ENCODE assay signal across 2 cellular contexts in the genomic region with DNA sequence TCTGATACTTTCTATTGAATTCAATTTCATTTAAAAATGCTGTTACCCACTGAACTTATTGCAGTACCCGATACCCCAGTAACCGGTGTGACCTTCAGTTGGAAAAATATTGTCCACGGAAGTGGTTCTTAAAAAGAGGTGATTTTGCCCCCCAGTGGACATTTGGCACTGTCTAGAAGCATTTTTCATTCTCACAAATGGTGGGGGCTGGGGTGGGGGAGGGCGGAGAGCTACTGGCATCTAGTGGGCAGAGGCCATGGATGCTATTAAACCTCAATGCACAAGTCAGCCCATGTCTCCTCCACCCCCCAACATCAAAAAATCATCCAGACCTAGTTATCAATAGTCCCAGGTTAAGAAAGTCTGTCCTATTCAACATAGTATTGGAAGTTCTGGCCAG.
TF ChIP-seq lines count a peak whose summit lies in the region.

No MANE protein-coding gene starts in this region.

TF ChIP-seq in HEK293, 187 proteins besides CTCF, POLR2A, EP300 and RAD21:
- TF ChIP-seq ZNF214 (tag by site-specific recombination; IDR thresholded peaks at IDR 0.05; ENCODE audit: borderline replicate concordance) (no peak), KLF1 (tag by site-specific recombination; IDR thresholded peaks at IDR 0.05) (no peak), KLF9 (tag by site-specific recombination; IDR thresholded peaks at IDR 0.05; ENCODE audit: low read depth) (no peak), ZNF211 (tag by site-specific recombination; IDR thresholded peaks at IDR 0.05; ENCODE audit: low read depth) (no peak), SP3 (tag by site-specific recombination; IDR thresholded peaks at IDR 0.05) (no peak)
- TF ChIP-seq, protein P1, sequence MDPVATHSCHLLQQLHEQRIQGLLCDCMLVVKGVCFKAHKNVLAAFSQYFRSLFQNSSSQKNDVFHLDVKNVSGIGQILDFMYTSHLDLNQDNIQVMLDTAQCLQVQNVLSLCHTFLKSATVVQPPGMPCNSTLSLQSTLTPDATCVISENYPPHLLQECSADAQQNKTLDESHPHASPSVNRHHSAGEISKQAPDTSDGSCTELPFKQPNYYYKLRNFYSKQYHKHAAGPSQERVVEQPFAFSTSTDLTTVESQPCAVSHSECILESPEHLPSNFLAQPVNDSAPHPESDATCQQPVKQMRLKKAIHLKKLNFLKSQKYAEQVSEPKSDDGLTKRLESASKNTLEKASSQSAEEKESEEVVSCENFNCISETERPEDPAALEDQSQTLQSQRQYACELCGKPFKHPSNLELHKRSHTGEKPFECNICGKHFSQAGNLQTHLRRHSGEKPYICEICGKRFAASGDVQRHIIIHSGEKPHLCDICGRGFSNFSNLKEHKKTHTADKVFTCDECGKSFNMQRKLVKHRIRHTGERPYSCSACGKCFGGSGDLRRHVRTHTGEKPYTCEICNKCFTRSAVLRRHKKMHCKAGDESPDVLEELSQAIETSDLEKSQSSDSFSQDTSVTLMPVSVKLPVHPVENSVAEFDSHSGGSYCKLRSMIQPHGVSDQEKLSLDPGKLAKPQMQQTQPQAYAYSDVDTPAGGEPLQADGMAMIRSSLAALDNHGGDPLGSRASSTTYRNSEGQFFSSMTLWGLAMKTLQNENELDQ (tag by site-specific recombination; IDR thresholded peaks at IDR 0.05; ENCODE audit: low read depth): no peak
TF ChIP-seq in HEK293: peak in this region for 0.

TF ChIP-seq in SK-N-SH, 30 proteins besides CTCF, POLR2A, EP300 and RAD21:
- TF ChIP-seq, protein P2, sequence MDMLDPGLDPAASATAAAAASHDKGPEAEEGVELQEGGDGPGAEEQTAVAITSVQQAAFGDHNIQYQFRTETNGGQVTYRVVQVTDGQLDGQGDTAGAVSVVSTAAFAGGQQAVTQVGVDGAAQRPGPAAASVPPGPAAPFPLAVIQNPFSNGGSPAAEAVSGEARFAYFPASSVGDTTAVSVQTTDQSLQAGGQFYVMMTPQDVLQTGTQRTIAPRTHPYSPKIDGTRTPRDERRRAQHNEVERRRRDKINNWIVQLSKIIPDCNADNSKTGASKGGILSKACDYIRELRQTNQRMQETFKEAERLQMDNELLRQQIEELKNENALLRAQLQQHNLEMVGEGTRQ (IDR thresholded peaks at IDR 0.05; ENCODE audit: borderline replicate concordance, low read depth, low read length): no peak
- TF ChIP-seq ELF1 (IDR thresholded peaks at IDR 0.05) (no peak), FOXM1 (IDR thresholded peaks at IDR 0.05; ENCODE audit: low read depth) (no peak), SIN3A (IDR thresholded peaks at IDR 0.05; ENCODE audit: borderline replicate concordance, low read depth, low read length) (no peak), JUND (IDR thresholded peaks at IDR 0.05) (no peak), EZH2phosphoT487 (IDR thresholded peaks at IDR 0.05; ENCODE audit: borderline replicate concordance, low read depth) (no peak), MEF2A (IDR thresholded peaks at IDR 0.05; ENCODE audit: borderline replicate concordance, low read depth) (no peak), FOXJ3 (CRISPR knock-in tag; IDR thresholded peaks at IDR 0.05) (no peak), POLR2AphosphoS5 (IDR thresholded peaks at IDR 0.05; ENCODE audit: low read depth, low read length) (no peak)
- TF ChIP-seq, protein P3, sequence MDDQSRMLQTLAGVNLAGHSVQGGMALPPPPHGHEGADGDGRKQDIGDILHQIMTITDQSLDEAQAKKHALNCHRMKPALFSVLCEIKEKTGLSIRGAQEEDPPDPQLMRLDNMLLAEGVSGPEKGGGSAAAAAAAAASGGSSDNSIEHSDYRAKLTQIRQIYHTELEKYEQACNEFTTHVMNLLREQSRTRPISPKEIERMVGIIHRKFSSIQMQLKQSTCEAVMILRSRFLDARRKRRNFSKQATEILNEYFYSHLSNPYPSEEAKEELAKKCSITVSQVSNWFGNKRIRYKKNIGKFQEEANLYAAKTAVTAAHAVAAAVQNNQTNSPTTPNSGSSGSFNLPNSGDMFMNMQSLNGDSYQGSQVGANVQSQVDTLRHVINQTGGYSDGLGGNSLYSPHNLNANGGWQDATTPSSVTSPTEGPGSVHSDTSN (IDR thresholded peaks at IDR 0.05): no peak
- TF ChIP-seq, protein P4, sequence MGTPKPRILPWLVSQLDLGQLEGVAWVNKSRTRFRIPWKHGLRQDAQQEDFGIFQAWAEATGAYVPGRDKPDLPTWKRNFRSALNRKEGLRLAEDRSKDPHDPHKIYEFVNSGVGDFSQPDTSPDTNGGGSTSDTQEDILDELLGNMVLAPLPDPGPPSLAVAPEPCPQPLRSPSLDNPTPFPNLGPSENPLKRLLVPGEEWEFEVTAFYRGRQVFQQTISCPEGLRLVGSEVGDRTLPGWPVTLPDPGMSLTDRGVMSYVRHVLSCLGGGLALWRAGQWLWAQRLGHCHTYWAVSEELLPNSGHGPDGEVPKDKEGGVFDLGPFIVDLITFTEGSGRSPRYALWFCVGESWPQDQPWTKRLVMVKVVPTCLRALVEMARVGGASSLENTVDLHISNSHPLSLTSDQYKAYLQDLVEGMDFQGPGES (IDR thresholded peaks at IDR 0.05; ENCODE audit: low read depth, low read length): no peak
- TF ChIP-seq, protein P5, sequence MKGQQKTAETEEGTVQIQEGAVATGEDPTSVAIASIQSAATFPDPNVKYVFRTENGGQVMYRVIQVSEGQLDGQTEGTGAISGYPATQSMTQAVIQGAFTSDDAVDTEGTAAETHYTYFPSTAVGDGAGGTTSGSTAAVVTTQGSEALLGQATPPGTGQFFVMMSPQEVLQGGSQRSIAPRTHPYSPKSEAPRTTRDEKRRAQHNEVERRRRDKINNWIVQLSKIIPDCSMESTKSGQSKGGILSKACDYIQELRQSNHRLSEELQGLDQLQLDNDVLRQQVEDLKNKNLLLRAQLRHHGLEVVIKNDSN (IDR thresholded peaks at IDR 0.05; ENCODE audit: borderline replicate concordance, low read depth): no peak
TF ChIP-seq in SK-N-SH: peak in this region for 0.
